Comparison of ENCODE assay signal across 13 cellular contexts in genomic region chr13:86051134-86052103, GRCh38.
DNase-seq lines count a peak whose midpoint lies in the region; ATAC-seq lines count a peak whose summit lies in the region.
"Had no signal": no experiment of that assay in that cellular context is flagged by ENCODE, and none has a peak within 500 bp of the region (broad histone marks: within the 10 kb centered on the region; RNA-seq: fewer than 3 reads in every experiment).

No MANE protein-coding gene starts in this region.

- no peaks in the 10 kb centered on the region for H3K4me1 ChIP-seq in neuron (ENCODE audit: insufficient read depth, low read length)
- H3K4me1 ChIP-seq: parathyroid adenoma, suprapubic skin had no signal

- H3K4me3 ChIP-seq in neuron (ENCODE audit: low read length): no peak overlapping the region
- H3K4me3 ChIP-seq: suprapubic skin had no signal

- DNase-seq in H4 (ENCODE audit: low spot score) (peak; percentile 44), NCI-H2081 treated with DMSO at 0.1 percent for 48 hours (lab: John Stamatoyannopoulos, UW) (peak; percentile 77), astrocyte of the hippocampus (ENCODE audit: low read depth, low spot score) (peak; percentile 5), nucleus accumbens (lab: John Stamatoyannopoulos, UW) (no peak)
- DNase-seq: activated CD4-positive, alpha-beta T cell treated with anti-CD3 and anti-CD28 coated beads for 1 hour; activated naive CD8-positive, alpha-beta T cell treated with anti-CD3 and anti-CD28 coated beads, Interleukin-2, amount 50 U/mL, for 24 hours; T-cell had no signal

- H3K36me3 ChIP-seq in neuron (ENCODE audit: insufficient read depth, low read length): no peaks in the 10 kb centered on the region
- H3K36me3 ChIP-seq: suprapubic skin had no signal

- ATAC-seq in HG03139 (IDR thresholded peaks at IDR 0.05; ENCODE audit: unreplicated experiment) (no peak), HG02852 (IDR thresholded peaks at IDR 0.05; ENCODE audit: unreplicated experiment) (no peak), HG02678 (IDR thresholded peaks at IDR 0.05; ENCODE audit: unreplicated experiment) (no peak)
- ATAC-seq: activated naive CD8-positive, alpha-beta T cell treated with anti-CD3 and anti-CD28 coated beads, Interleukin-2, amount 50 U/mL, for 24 hours; T-cell had no signal

- no peaks in the 10 kb centered on the region for H3K9me3 ChIP-seq in neuron (ENCODE audit: low read length)

- H3K27me3 ChIP-seq in neuron (ENCODE audit: insufficient read depth, low read length): no peaks in the 10 kb centered on the region
- H3K27me3 ChIP-seq: suprapubic skin had no signal

- peak overlapping the region; percentile 14 for H2AFZ ChIP-seq in neuron (ENCODE audit: low read depth, low read length)
- H2AFZ ChIP-seq: parathyroid adenoma had no signal

Comparison
In these comparisons a context has a peak if more than half of its experiments do, and no peak if none do; other contexts are left out.
1. DNase-seq: peak in H4 (single experiment), NCI-H2081 treated with DMSO at 0.1 percent for 48 hours (single experiment) and astrocyte of the hippocampus (single experiment); none in nucleus accumbens (0 of 56).